Comparison of ENCODE assay signal across 8 cellular contexts in genomic region chr10:124697443-124697836, GRCh38. TPM values are rescaled to one million over a fixed set of nuclear protein-coding genes. Genes with fewer than 3 reads are reported as not detected.
DNase-seq lines count a peak whose midpoint lies in the region; ATAC-seq, FAIRE-seq and TF ChIP-seq lines count a peak whose summit lies in the region.

No MANE protein-coding gene starts in this region.

- no peak overlapping the region for H3K4me3 Mint-ChIP-seq in GM23338

- H3K9ac ChIP-seq in BLaER1 treated with 17β-estradiol and CSF1 and Interleukin-3, amounts not matched to agents 10 nM and 100 nM, result peak overlapping the region; percentile 25 to 79 (median 73); a peak in 20 of 22 replicates

- no peak for DNase-seq in GM23338 (ENCODE audit: low spot score)
- DNase-seq in bronchial epithelial cell (ENCODE audit: low read depth), result no peak
- DNase-seq in osteoblast (ENCODE audit: insufficient read length, low spot score, missing footprints), result peak; percentile 39
- DNase-seq in stimulated activated CD4-positive, alpha-beta T cell treated with anti-CD3 and anti-CD28 coated beads, Interleukin-15, amount 100 ng/mL, for 24 hours, result no peak
- no peak for DNase-seq in 8988T
- DNase-seq in stimulated activated CD4-positive, alpha-beta T cell treated with anti-CD3 and anti-CD28 coated beads, Interleukin-4, amount 100 ng/mL, for 24 hours, result no peak

- peaks cover 4% of the 10 kb centered on the region for H3K27me3 Mint-ChIP-seq in GM23338 (ENCODE audit: insufficient read depth, low read depth, poor library complexity)

- peaks cover 19% of the 10 kb centered on the region for H3K4me1 Mint-ChIP-seq in GM23338

- no peak overlapping the region for H2AFZ ChIP-seq in GM23338
- H2AFZ ChIP-seq in osteoblast (ENCODE audit: low read length), result no peak overlapping the region

- ATAC-seq in GM23338 (no peak), SK-N-SH treated with all-trans-retinoic acid at 6 μM for 48 hours (no peak)

- peak; percentile 23 for FAIRE-seq in bronchial epithelial cell (lab: Jason Lieb, UNC)

- H3K4me2 ChIP-seq in BLaER1 treated with 17β-estradiol and CSF1 and Interleukin-3, amounts not matched to agents 10 nM and 100 nM, result peak overlapping the region; percentile 84 to 97 (median 91)
- H3K4me2 ChIP-seq in GM23338 (no peak overlapping the region), osteoblast (ENCODE audit: insufficient read depth, low read length) (no peak overlapping the region)

- H4K20me1 ChIP-seq in BLaER1 treated with 17β-estradiol and CSF1 and Interleukin-3, amounts not matched to agents 10 nM and 100 nM, result peaks cover 0 to 61% (median 33%) of the 10 kb centered on the region in 11 experiments; a peak in 10 of 22 replicates
- no peaks in the 10 kb centered on the region for H4K20me1 ChIP-seq in GM23338 (replicated peaks; ENCODE audit: insufficient read depth)
- peaks cover 5% of the 10 kb centered on the region for H4K20me1 ChIP-seq in osteoblast (ENCODE audit: insufficient read depth, low read length)

- peaks cover 12 to 48% (median 18%) of the 10 kb centered on the region in 11 experiments for H3K36me3 ChIP-seq in BLaER1 treated with 17β-estradiol and CSF1 and Interleukin-3, amounts not matched to agents 10 nM and 100 nM
- H3K36me3 ChIP-seq in GM23338 (ENCODE audit: insufficient read depth) (no peaks in the 10 kb centered on the region), bronchial epithelial cell (ENCODE audit: control insufficient read depth, insufficient read depth, low read length) (peaks cover 26% of the 10 kb centered on the region), osteoblast (ENCODE audit: insufficient read depth, low read length) (peaks cover 4% of the 10 kb centered on the region)

- H3K36me3 Mint-ChIP-seq in GM23338 (ENCODE audit: low read depth), result peaks cover 4% of the 10 kb centered on the region; the same call in 2 of the 3 replicates

- H3K79me2 ChIP-seq in GM23338 (replicated peaks; ENCODE audit: insufficient read depth) (no peaks in the 10 kb centered on the region), osteoblast (ENCODE audit: insufficient read depth, low read length) (peaks cover 2% of the 10 kb centered on the region)

- TF ChIP-seq CTCF in GM23338 (conservative IDR thresholded peaks at IDR 0.05; ENCODE audit: low read depth in 2 of 2), result no peak
- no peak for TF ChIP-seq CTCF in bronchial epithelial cell (IDR thresholded peaks at IDR 0.05; ENCODE audit: insufficient read depth, low read length, severe bottlenecking)
- TF ChIP-seq CTCF in osteoblast (IDR thresholded peaks at IDR 0.05; ENCODE audit: extremely low read depth, low read depth, low read length), result no peak

- no peaks in the 10 kb centered on the region for H3K9me3 Mint-ChIP-seq in GM23338

- no peaks in the 10 kb centered on the region for H3F3A ChIP-seq in GM23338 (replicated peaks; ENCODE audit: low read depth)

- peak overlapping the region in 6 of 10 experiments; percentile 15 to 44 (median 38); a peak in 11 of 20 replicates for H3K4me3 ChIP-seq in BLaER1 treated with 17β-estradiol and CSF1 and Interleukin-3, amounts not matched to agents 10 nM and 100 nM
- no peak overlapping the region for H3K4me3 ChIP-seq in GM23338
- H3K4me3 ChIP-seq in bronchial epithelial cell (ENCODE audit: low read depth, low read length), result no peak overlapping the region
- no peak overlapping the region for H3K4me3 ChIP-seq in osteoblast (ENCODE audit: insufficient read depth, low read length)

- no peaks in the 10 kb centered on the region for H3K27me3 ChIP-seq in BLaER1 treated with 17β-estradiol and CSF1 and Interleukin-3, amounts not matched to agents 10 nM and 100 nM
- H3K27me3 ChIP-seq in GM23338 (ENCODE audit: insufficient read depth) (no peaks in the 10 kb centered on the region), bronchial epithelial cell (ENCODE audit: control insufficient read depth, insufficient read depth, low read length) (no peaks in the 10 kb centered on the region), osteoblast (ENCODE audit: insufficient read depth, low read length) (no peaks in the 10 kb centered on the region)

- H3K4me1 ChIP-seq in BLaER1 treated with 17β-estradiol and CSF1 and Interleukin-3, amounts not matched to agents 10 nM and 100 nM, result peaks cover 77 to 100% (median 100%) of the 10 kb centered on the region in 10 experiments
- H3K4me1 ChIP-seq in GM23338 (ENCODE audit: insufficient read depth), result no peaks in the 10 kb centered on the region
- H3K4me1 ChIP-seq in osteoblast (ENCODE audit: insufficient read depth, low read length), result peaks cover 17% of the 10 kb centered on the region

- peak overlapping the region; percentile 52 for H3K27ac Mint-ChIP-seq in GM23338

- no peaks in the 10 kb centered on the region for H3K9me3 ChIP-seq in BLaER1 treated with 17β-estradiol and CSF1 and Interleukin-3, amounts not matched to agents 10 nM and 100 nM (replicated peaks in 1 of 11)
- no peaks in the 10 kb centered on the region for H3K9me3 ChIP-seq in osteoblast (ENCODE audit: low read depth, low read length)

- no peaks in the 10 kb centered on the region for H3K9me2 ChIP-seq in GM23338 (ENCODE audit: insufficient read depth)

- peak overlapping the region; percentile 39 to 88 (median 80); a peak in 21 of 22 replicates for H3K27ac ChIP-seq in BLaER1 treated with 17β-estradiol and CSF1 and Interleukin-3, amounts not matched to agents 10 nM and 100 nM
- no peak overlapping the region for H3K27ac ChIP-seq in GM23338 (ENCODE audit: low read depth)
- no peak overlapping the region for H3K27ac ChIP-seq in osteoblast (ENCODE audit: low read depth, low read length)

TF ChIP-seq in GM23338, 12 proteins besides CTCF, POLR2A, EP300 and RAD21 (continues in another document):
- TF ChIP-seq REST (IDR thresholded peaks at IDR 0.05; ENCODE audit: unreplicated experiment), result no peak

TF ChIP-seq in SK-N-SH treated with all-trans-retinoic acid at 6 μM for 48 hours, 23 proteins besides CTCF, POLR2A, EP300 and RAD21 (continues in another document):
- TF ChIP-seq ZNF8 (CRISPR knock-in tag; IDR thresholded peaks at IDR 0.05) (no peak), GLIS3 (CRISPR knock-in tag; IDR thresholded peaks at IDR 0.05) (no peak), TOX (CRISPR knock-in tag; IDR thresholded peaks at IDR 0.05; ENCODE audit: borderline replicate concordance) (no peak), ZNF565 (CRISPR knock-in tag; conservative IDR thresholded peaks at IDR 0.05; ENCODE audit: low read depth) (no peak), BACH2 (CRISPR knock-in tag; IDR thresholded peaks at IDR 0.05; ENCODE audit: borderline replicate concordance) (no peak), TCF4 (CRISPR knock-in tag; IDR thresholded peaks at IDR 0.05; ENCODE audit: borderline replicate concordance) (no peak), OSR1 (CRISPR knock-in tag; IDR thresholded peaks at IDR 0.05) (no peak), CSDC2 (CRISPR knock-in tag; IDR thresholded peaks at IDR 0.05) (no peak), ZFP3 (CRISPR knock-in tag; IDR thresholded peaks at IDR 0.05) (no peak), SNAI2 (CRISPR knock-in tag; IDR thresholded peaks at IDR 0.05) (no peak), RARB (CRISPR knock-in tag; IDR thresholded peaks at IDR 0.05) (no peak), PPARA (CRISPR knock-in tag; IDR thresholded peaks at IDR 0.05; ENCODE audit: borderline replicate concordance) (no peak), TSHZ2 (CRISPR knock-in tag; IDR thresholded peaks at IDR 0.05) (no peak), POU6F1 (CRISPR knock-in tag; IDR thresholded peaks at IDR 0.05; ENCODE audit: borderline replicate concordance, low read depth) (no peak), ISL1 (CRISPR knock-in tag; IDR thresholded peaks at IDR 0.05) (no peak)

RNA-seq across cellular contexts. Expression of gene FAM53B, which starts 46.7 kb away (rescaled TPM):
- 14.5 and 20.3 TPM in 2 replicates for total RNA-seq in GM23338 (2014; rRNA removed; shearing (Covaris generic))
- polyA plus RNA-seq in GM23338 (2016; fragmentation: Nextera tagmentation; extraction: Ambion mirVana), result 3.0 and 3.5 TPM in 2 replicates
- total RNA-seq in bronchial epithelial cell, result 19.5 and 23.9 TPM in 2 replicates
- total RNA-seq in osteoblast, result 12.1 and 12.7 TPM in 2 replicates

Comparison
In these comparisons a context has a peak if more than half of its experiments do, and no peak if none do; other contexts are left out.
1. H3K27ac ChIP-seq: peak in BLaER1 treated with 17β-estradiol and CSF1 and Interleukin-3, amounts not matched to agents 10 nM and 100 nM (11 of 11); none in GM23338 (single experiment) and osteoblast (single experiment).
2. H3K4me2 ChIP-seq: peak in BLaER1 treated with 17β-estradiol and CSF1 and Interleukin-3, amounts not matched to agents 10 nM and 100 nM (11 of 11); none in GM23338 (single experiment) and osteoblast (single experiment).
3. H3K4me3 ChIP-seq: peak in BLaER1 treated with 17β-estradiol and CSF1 and Interleukin-3, amounts not matched to agents 10 nM and 100 nM (6 of 10); none in GM23338 (single experiment), bronchial epithelial cell (single experiment) and osteoblast (single experiment).